Comparison of ENCODE assay signal across 10 cellular contexts in the genomic region with DNA sequence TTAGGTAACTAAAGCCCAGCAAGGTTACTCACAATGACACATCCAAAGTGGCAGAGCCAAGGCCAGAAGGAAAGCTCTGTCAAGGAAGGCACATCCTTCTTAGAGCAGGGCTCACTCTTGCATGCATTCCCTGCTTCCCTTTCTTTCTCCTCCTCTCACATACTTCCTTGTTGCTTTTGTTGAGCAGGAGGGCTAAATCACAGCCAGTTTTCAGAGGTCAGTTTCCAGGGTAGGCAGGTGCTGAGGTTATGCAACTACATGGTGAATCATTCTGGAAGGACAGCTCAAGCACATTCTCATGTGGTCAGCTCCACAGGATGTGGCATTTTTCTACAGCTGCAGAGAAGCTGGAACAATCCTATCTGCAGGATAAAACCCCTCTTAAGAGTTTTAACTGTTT.
DNase-seq lines count a peak whose midpoint lies in the region; ATAC-seq and TF ChIP-seq lines count a peak whose summit lies in the region.
"Had no signal": no experiment of that assay in that cellular context is flagged by ENCODE, and none has a peak within 500 bp of the region (broad histone marks: within the 10 kb centered on the region; RNA-seq: fewer than 3 reads in every experiment).

No MANE protein-coding gene starts in this region.

- no peak overlapping the region for H2AK5ac ChIP-seq in IMR-90 (ENCODE audit: low read depth, low read length)

- in situ Hi-C loops in ACHN (cut with HindIII; ENCODE audit: low pct_ligation_motif_present, low pct_unique_long_range_greater_than_20kb, low sequenced_read_pairs), result no loop called here
- in situ Hi-C loops in IMR-90 (cut with MboI; ENCODE audit: low sequenced_read_pairs), result no loop called here

- H4K8ac ChIP-seq in IMR-90 (ENCODE audit: low read depth in 2 of 2, low read length in 2 of 2), result no peak overlapping the region

- no peak overlapping the region for H4K91ac ChIP-seq in IMR-90 (ENCODE audit: insufficient read depth, low read depth, low read length)

- H3K4ac ChIP-seq in IMR-90 (ENCODE audit: low read depth, low read length), result no peak overlapping the region

- H3K27ac ChIP-seq in IMR-90 (ENCODE audit: insufficient read depth, low read length), result no peak overlapping the region

- no peak overlapping the region for H3K14ac ChIP-seq in IMR-90 (replicated peaks; ENCODE audit: low read depth, low read length)

- CTCF ChIA-PET in IMR-90 (lab: Yijun Ruan, JAX) (no interaction called here), MCF 10A (lab: Yijun Ruan, JAX) (no interaction called here)

- no peak for TF ChIP-seq RAD21 in IMR-90 (IDR thresholded peaks at IDR 0.05; ENCODE audit: low read length)

- no peak overlapping the region for H2AFZ ChIP-seq in IMR-90 (replicated peaks; ENCODE audit: low read length, poor library complexity)

- H3K4me3 Mint-ChIP-seq in MCF 10A (ENCODE audit: unreplicated experiment), result peak overlapping the region; percentile 37
- H3K4me3 Mint-ChIP-seq: CD4-positive, CD25-positive, alpha-beta regulatory T cell had no signal

- H3K4me1 ChIP-seq in IMR-90 (ENCODE audit: control insufficient read depth, insufficient read depth, low read length), result no peaks in the 10 kb centered on the region

- H3K9me1 ChIP-seq in IMR-90 (ENCODE audit: insufficient read depth, low read length), result no peaks in the 10 kb centered on the region

- H3K36me3 ChIP-seq in IMR-90 (ENCODE audit: control insufficient read depth, insufficient read depth, low read length), result no peaks in the 10 kb centered on the region

- no peak overlapping the region for H2BK15ac ChIP-seq in IMR-90 (ENCODE audit: low read depth, low read length)

- POLR2A ChIA-PET in IMR-90 (lab: Charles Lee; ENCODE audit: unreplicated experiment) (no interaction called here), MCF 10A (lab: Yijun Ruan, JAX) (interaction anchor here (0.6 to 1.2 kb wide), 5 partner anchors 10 to 400 kb away, joined by 3 to 6 read pairs (median 4); partner anchors contain the start of gene CTNNB1)

- peak overlapping the region; percentile 52 for H3K27ac Mint-ChIP-seq in MCF 10A (ENCODE audit: low read depth, unreplicated experiment)
- H3K27ac Mint-ChIP-seq: CD4-positive, CD25-positive, alpha-beta regulatory T cell had no signal

- no peak overlapping the region for H2BK5ac ChIP-seq in IMR-90 (ENCODE audit: low read depth, low read length, poor library complexity, severe bottlenecking)

- ATAC-seq in IMR-90 (ENCODE audit: low read depth) (no peak), left lobe of liver (peak; percentile 41)

- peaks cover 29% of the 10 kb centered on the region for H3K4me1 Mint-ChIP-seq in MCF 10A (ENCODE audit: insufficient read depth, unreplicated experiment)
- H3K4me1 Mint-ChIP-seq: CD4-positive, CD25-positive, alpha-beta regulatory T cell had no signal

- no peaks in the 10 kb centered on the region for H4K20me1 ChIP-seq in IMR-90 (ENCODE audit: insufficient read depth, low read length)

- peaks cover 10% of the 10 kb centered on the region for H3K9me3 ChIP-seq in IMR-90 (ENCODE audit: control insufficient read depth, insufficient read depth, low read length)

- no peak overlapping the region for H3K4me2 ChIP-seq in IMR-90 (ENCODE audit: low read depth, low read length)

- no peak overlapping the region for H3K4me3 ChIP-seq in IMR-90 (ENCODE audit: insufficient read depth, low read depth, low read length)

- H4K5ac ChIP-seq in IMR-90 (ENCODE audit: low read depth, low read length), result no peak overlapping the region

- H2AK9ac ChIP-seq in IMR-90 (replicated peaks; ENCODE audit: low read depth, low read length, poor library complexity), result no peak overlapping the region

- H3K18ac ChIP-seq in IMR-90 (ENCODE audit: low read depth, low read length), result no peak overlapping the region

- H3K9ac ChIP-seq in IMR-90 (ENCODE audit: low read depth, low read length), result no peak overlapping the region

- TF ChIP-seq POLR2A in IMR-90 (IDR thresholded peaks at IDR 0.05; ENCODE audit: low read depth, low read length), result no peak

- no peaks in the 10 kb centered on the region for H3K27me3 Mint-ChIP-seq in MCF 10A (ENCODE audit: insufficient read depth, unreplicated experiment)

- DNase-seq in ACHN, result peak; percentile 94
- DNase-seq in IMR-90, result peak; percentile 15
- peak; percentile 95 for DNase-seq in MCF 10A (ENCODE audit: unreplicated experiment)
- DNase-seq in left lobe of liver (ENCODE audit: low spot score), result no peak
- no peak for DNase-seq in superior temporal gyrus (ENCODE audit: extremely low spot score)
- no peak for DNase-seq in HUDEP-2 (lab: John Stamatoyannopoulos, UW; ENCODE audit: unreplicated experiment in 76 of 76)
- no peak for DNase-seq in NCI-H82 (lab: John Stamatoyannopoulos, UW)
- no peak for DNase-seq in hypothalamus (lab: John Stamatoyannopoulos, UW)
- DNase-seq: CD4-positive, CD25-positive, alpha-beta regulatory T cell; NCI-H446 treated with DMSO at 0.1 percent for 48 hours had no signal

- BruUV-seq in IMR-90 (replicated peaks; lab: Mats Ljungman, UMichigan), result no TSS peak
- BruUV-seq in MCF 10A (replicated peaks; lab: Mats Ljungman, UMichigan), result no TSS peak

- dilution Hi-C loops in IMR-90 (cut with HindIII; ENCODE audit: low sequenced_read_pairs, unreplicated experiment), result no loop called here

- no peak overlapping the region for H3K56ac ChIP-seq in IMR-90 (ENCODE audit: extremely low read depth, insufficient read depth, low read length)

- intact Hi-C loops in IMR-90 (cut with micrococcal nuclease), result no loop called here
- intact Hi-C loops in MCF 10A (cut with micrococcal nuclease), result loop anchor here (10.0 kb wide), 1 partner anchor 174 kb away; no protein-coding TSS in a partner anchor

- no peaks in the 10 kb centered on the region for H3K79me1 ChIP-seq in IMR-90 (ENCODE audit: low read depth in 1 of 2, low read length in 2 of 2)

- peaks cover 8% of the 10 kb centered on the region for H3K9me3 Mint-ChIP-seq in MCF 10A (ENCODE audit: unreplicated experiment)

- no peaks in the 10 kb centered on the region for H3K36me3 Mint-ChIP-seq in MCF 10A (ENCODE audit: insufficient read depth, unreplicated experiment)
- H3K36me3 Mint-ChIP-seq: CD4-positive, CD25-positive, alpha-beta regulatory T cell had no signal

- H3K23ac ChIP-seq in IMR-90 (ENCODE audit: low read depth, low read length), result no peak overlapping the region

- no peaks in the 10 kb centered on the region for H3K27me3 ChIP-seq in IMR-90 (ENCODE audit: control insufficient read depth, insufficient read depth, low read length)

- H2BK120ac ChIP-seq in IMR-90 (ENCODE audit: low read depth, low read length), result no peak overlapping the region

- no peak overlapping the region for H2BK20ac ChIP-seq in IMR-90 (ENCODE audit: low read depth, low read length)

- TF ChIP-seq CTCF in IMR-90 (conservative IDR thresholded peaks at IDR 0.05; ENCODE audit: low read depth, low read length) (no peak), MCF 10A (IDR thresholded peaks at IDR 0.05; ENCODE audit: unreplicated experiment) (no peak)

TF ChIP-seq in IMR-90, 13 proteins besides CTCF, POLR2A, EP300 and RAD21:
- TF ChIP-seq SMC3 (IDR thresholded peaks at IDR 0.05; ENCODE audit: low read depth, low read length), result no peak
- no peak for TF ChIP-seq RCOR1 (IDR thresholded peaks at IDR 0.05; ENCODE audit: insufficient replicate concordance, low read length)
- no peak for TF ChIP-seq NFE2L2 (IDR thresholded peaks at IDR 0.05; ENCODE audit: low read depth, low read length)
- TF ChIP-seq BHLHE40 (IDR thresholded peaks at IDR 0.05; ENCODE audit: low read depth, low read length), result no peak
- no peak for TF ChIP-seq MAZ (IDR thresholded peaks at IDR 0.05; ENCODE audit: borderline replicate concordance, low read depth, low read length)
- TF ChIP-seq RFX5 (IDR thresholded peaks at IDR 0.05; ENCODE audit: low read depth, low read length), result no peak
- no peak for TF ChIP-seq CEBPB (IDR thresholded peaks at IDR 0.05; ENCODE audit: low read depth, low read length)
- no peak for TF ChIP-seq CHD1 (IDR thresholded peaks at IDR 0.05; ENCODE audit: low read depth, low read length)
- no peak for TF ChIP-seq FOS (IDR thresholded peaks at IDR 0.05; ENCODE audit: low read depth, low read length)
- TF ChIP-seq MXI1 (IDR thresholded peaks at IDR 0.05; ENCODE audit: borderline replicate concordance, low read depth, low read length), result no peak
- no peak for TF ChIP-seq USF2 (IDR thresholded peaks at IDR 0.05; ENCODE audit: low read depth, low read length)
- no peak for TF ChIP-seq MAFK (IDR thresholded peaks at IDR 0.05; ENCODE audit: low read depth, low read length)
TF ChIP-seq in IMR-90: peak in this region for 0.

Comparison
In these comparisons a context has a peak if more than half of its experiments do, and no peak if none do; other contexts are left out.
1. DNase-seq: peak in ACHN (single experiment), IMR-90 (single experiment) and MCF 10A (single experiment); none in left lobe of liver (single experiment), superior temporal gyrus (single experiment), HUDEP-2 (0 of 76), NCI-H82 (single experiment) and hypothalamus (0 of 51).